Comparison of ENCODE assay signal across 1 cellular context in genomic region chr9:100125236-100125635, GRCh38.
TF ChIP-seq lines count a peak whose summit lies in the region.

No MANE protein-coding gene starts in this region.

TF ChIP-seq in HepG2, 621 proteins besides CTCF, POLR2A, EP300 and RAD21:
- TF ChIP-seq ZNF503 (CRISPR knock-in tag; IDR thresholded peaks at IDR 0.05) (no peak), HMG20A (CRISPR knock-in tag; IDR thresholded peaks at IDR 0.05; ENCODE audit: borderline replicate concordance) (no peak), ZBTB1 (CRISPR knock-in tag; IDR thresholded peaks at IDR 0.05; ENCODE audit: borderline replicate concordance) (no peak), ZSCAN29 (CRISPR knock-in tag; conservative IDR thresholded peaks at IDR 0.05) (no peak), HNF4A (CRISPR knock-in tag; IDR thresholded peaks at IDR 0.05) (peak; percentile 26; the same call in 1 of the 2 replicates), BCL6 (CRISPR knock-in tag; IDR thresholded peaks at IDR 0.05) (0 out of 2 replicates have a peak, but pooled peaks have one; percentile 38)
